ENCODE assay signal across 2 cellular contexts in genomic region chr9:89655990-89656657, GRCh38.
TF ChIP-seq lines count a peak whose summit lies in the region.

No MANE protein-coding gene starts in this region.

TF ChIP-seq in GM23338, 12 proteins besides CTCF, POLR2A, EP300 and RAD21:
- TF ChIP-seq JUNB (IDR thresholded peaks at IDR 0.05; ENCODE audit: unreplicated experiment): no peak
- no peak for TF ChIP-seq ZNF331 (CRISPR knock-in tag; IDR thresholded peaks at IDR 0.05; ENCODE audit: low read depth)
- no peak for TF ChIP-seq CREB1 (CRISPR knock-in tag; IDR thresholded peaks at IDR 0.05; ENCODE audit: low read depth)
- no peak for TF ChIP-seq ETS1 (IDR thresholded peaks at IDR 0.05)
- TF ChIP-seq STAT1 (IDR thresholded peaks at IDR 0.05; ENCODE audit: unreplicated experiment): no peak
- TF ChIP-seq ZNF114 (CRISPR knock-in tag; IDR thresholded peaks at IDR 0.05): no peak
- no peak for TF ChIP-seq POLR2AphosphoS5 (IDR thresholded peaks at IDR 0.05; ENCODE audit: low read depth)

TF ChIP-seq in H1, 55 proteins besides CTCF, POLR2A, EP300 and RAD21:
- TF ChIP-seq RXRA (IDR thresholded peaks at IDR 0.05; ENCODE audit: insufficient read depth, low read depth, low read length) (no peak), CBX5 (IDR thresholded peaks at IDR 0.05; ENCODE audit: low read depth, low read length) (no peak), ATF3 (IDR thresholded peaks at IDR 0.05; ENCODE audit: insufficient read depth, low read depth, low read length) (no peak), BRCA1 (IDR thresholded peaks at IDR 0.05; ENCODE audit: low read depth, low read length) (no peak), CEBPB (IDR thresholded peaks at IDR 0.05; ENCODE audit: low read depth, low read length) (no peak), SAP30 (IDR thresholded peaks at IDR 0.05; ENCODE audit: insufficient read depth, insufficient replicate concordance, low read length) (no peak), CHD1 (IDR thresholded peaks at IDR 0.05; ENCODE audit: low read depth, low read length) (no peak), TBP (IDR thresholded peaks at IDR 0.05; ENCODE audit: low read depth, low read length) (no peak)
